Comparison of ENCODE assay signal across 17 cellular contexts in genomic region chr1:58791106-58791505, GRCh38. TPM values are rescaled to one million over a fixed set of nuclear protein-coding genes. Genes with fewer than 3 reads are reported as not detected.
DNase-seq lines count a peak whose midpoint lies in the region; ATAC-seq, FAIRE-seq and TF ChIP-seq lines count a peak whose summit lies in the region.
"Had no signal": no experiment of that assay in that cellular context is flagged by ENCODE, and none has a peak within 500 bp of the region (broad histone marks: within the 10 kb centered on the region; RNA-seq: fewer than 3 reads in every experiment).

No MANE protein-coding gene starts in this region.

- H3K27ac Mint-ChIP-seq in WTC11 (no peak overlapping the region), memory B cell (peak overlapping the region; percentile 58)
- H3K27ac Mint-ChIP-seq: CD14-positive monocyte; CD8-positive, alpha-beta T cell; GM23338; H9 had no signal

- POLR2A ChIA-PET in WTC11 (lab: Charles Lee) = no interaction called here

- H3K27me3 Mint-ChIP-seq in WTC11 (ENCODE audit: low read depth) = peaks cover 10% of the 10 kb centered on the region
- no peaks in the 10 kb centered on the region for H3K27me3 Mint-ChIP-seq in memory B cell

- 92 to 100% (median 95%) methylated on average over 1 of the region's 1 CpG for WGBS in spleen, 5 donors

- H3K9me3 ChIP-seq in spleen = peaks cover 0 to 16% (median 13%) of the 10 kb centered on the region in 8 donors
- H3K9me3 ChIP-seq: Caco-2 had no signal

- H3K27ac ChIP-seq in spleen = no peak overlapping the region
- H3K27ac ChIP-seq: 22Rv1 had no signal

- peaks cover 0 to 14% (median 0%) of the 10 kb centered on the region in 6 donors for H3K36me3 ChIP-seq in spleen

- in situ Hi-C loops in KBM-7 (cut with MboI; ENCODE audit: low pct_unique_long_range_greater_than_20kb, low sequenced_read_pairs) = no loop called here

- FAIRE-seq in frontal cortex (lab: Jason Lieb, UNC) = no peak
- FAIRE-seq: GM12892 had no signal

- CTCF ChIA-PET in WTC11 (lab: Charles Lee) = no interaction called here

- no peak overlapping the region for H3K4me3 ChIP-seq in spleen
- H3K4me3 ChIP-seq: GM23338 had no signal

- H3K27me3 ChIP-seq in spleen (replicated peaks in 1 of 7) = no peaks in the 10 kb centered on the region

- DNase-seq in NCI-H146 (lab: John Stamatoyannopoulos, UW) = peak; percentile 24
- DNase-seq in NCI-H146 treated with DMSO at 0.1 percent for 48 hours (lab: John Stamatoyannopoulos, UW; ENCODE audit: unreplicated experiment) = no peak
- DNase-seq in COLO668 (lab: John Stamatoyannopoulos, UW; ENCODE audit: unreplicated experiment) = peak; percentile 39
- no peak for DNase-seq in WTC11 (ENCODE audit: low spot score)
- DNase-seq in memory B cell (ENCODE audit: low spot score in 2 of 2) = no peak
- no peak for DNase-seq in spleen
- DNase-seq in frontal cortex (ENCODE audit: low spot score in 2 of 2) = no peak
- DNase-seq in KBM-7 = no peak
- DNase-seq: Caco-2; CD8-positive, alpha-beta T cell; DND-41; GDM1; H9 had no signal

- H3K4me3 Mint-ChIP-seq in WTC11 (no peak overlapping the region), memory B cell (no peak overlapping the region)
- H3K4me3 Mint-ChIP-seq: CD14-positive monocyte; CD8-positive, alpha-beta T cell; GM23338; H9 had no signal

- TF ChIP-seq CTCF in WTC11 (IDR thresholded peaks at IDR 0.05) (no peak), spleen (IDR thresholded peaks at IDR 0.05 in 8 of 11, conservative IDR thresholded peaks at IDR 0.05 in 3 of 11) (no peak)

- H3K9me3 Mint-ChIP-seq in WTC11 (peaks cover 13% of the 10 kb centered on the region), memory B cell (peaks cover 6% of the 10 kb centered on the region)
- H3K9me3 Mint-ChIP-seq: GM23338 had no signal

- intact Hi-C loops in spleen (cut with DNase I; ENCODE audit: low total_unique reads) = no loop called here

- H3K36me3 Mint-ChIP-seq in WTC11 (peaks cover 5% of the 10 kb centered on the region; the same call in 1 of the 2 replicates), memory B cell (peaks cover 17% of the 10 kb centered on the region)
- H3K36me3 Mint-ChIP-seq: CD14-positive monocyte had no signal

- peaks cover 19% of the 10 kb centered on the region for H3K4me1 Mint-ChIP-seq in WTC11
- peaks cover 40% of the 10 kb centered on the region for H3K4me1 Mint-ChIP-seq in memory B cell

- peaks cover 0 to 19% (median 3%) of the 10 kb centered on the region in 6 donors for H3K4me1 ChIP-seq in spleen

- ATAC-seq in WTC11 (peak; percentile 52; the same call in 1 of the 2 replicates), memory B cell (ENCODE audit: low read depth) (no peak)
- ATAC-seq: CD8-positive, alpha-beta T cell; GM23338 had no signal

- TF ChIP-seq POLR2A in spleen (IDR thresholded peaks at IDR 0.05) = no peak

TF ChIP-seq in WTC11, 78 proteins besides CTCF, POLR2A, EP300 and RAD21:
- TF ChIP-seq ZNF121 (CRISPR knock-in tag; IDR thresholded peaks at IDR 0.05) = peak; percentile 47; the same call in 1 of the 2 replicates
- TF ChIP-seq IRF2 (CRISPR knock-in tag; IDR thresholded peaks at IDR 0.05; ENCODE audit: borderline replicate concordance, low read depth) = no peak

RNA-seq across cellular contexts. Expression of gene JUN, which starts 7.3 kb away (rescaled TPM):
- total RNA-seq in WTC11 (2021) = 15.9 to 22.1 TPM (median 21.4 TPM) in 3 replicates
- total RNA-seq in spleen = 100 to 1,000 TPM in 1 of 7 donors, 10 to 100 TPM in 6; 33.7 to 162 (median 60.3) TPM
- 10 to 100 TPM in 2 of 3 donors, 1 to 10 TPM in 1; 8.3 to 40.8 (median 18.6) TPM for polyA plus RNA-seq in spleen
- total RNA-seq in frontal cortex = 51.8 TPM

Comparison
In these comparisons a context has a peak if more than half of its experiments do, and no peak if none do; other contexts are left out.
1. DNase-seq: peak in NCI-H146 (single experiment) and COLO668 (single experiment); none in NCI-H146 treated with DMSO at 0.1 percent for 48 hours (single experiment), WTC11 (single experiment), memory B cell (0 of 2), spleen (single experiment), frontal cortex (0 of 2) and KBM-7 (single experiment).